1 cellular context compared by ENCODE assay signal in the genomic region with DNA sequence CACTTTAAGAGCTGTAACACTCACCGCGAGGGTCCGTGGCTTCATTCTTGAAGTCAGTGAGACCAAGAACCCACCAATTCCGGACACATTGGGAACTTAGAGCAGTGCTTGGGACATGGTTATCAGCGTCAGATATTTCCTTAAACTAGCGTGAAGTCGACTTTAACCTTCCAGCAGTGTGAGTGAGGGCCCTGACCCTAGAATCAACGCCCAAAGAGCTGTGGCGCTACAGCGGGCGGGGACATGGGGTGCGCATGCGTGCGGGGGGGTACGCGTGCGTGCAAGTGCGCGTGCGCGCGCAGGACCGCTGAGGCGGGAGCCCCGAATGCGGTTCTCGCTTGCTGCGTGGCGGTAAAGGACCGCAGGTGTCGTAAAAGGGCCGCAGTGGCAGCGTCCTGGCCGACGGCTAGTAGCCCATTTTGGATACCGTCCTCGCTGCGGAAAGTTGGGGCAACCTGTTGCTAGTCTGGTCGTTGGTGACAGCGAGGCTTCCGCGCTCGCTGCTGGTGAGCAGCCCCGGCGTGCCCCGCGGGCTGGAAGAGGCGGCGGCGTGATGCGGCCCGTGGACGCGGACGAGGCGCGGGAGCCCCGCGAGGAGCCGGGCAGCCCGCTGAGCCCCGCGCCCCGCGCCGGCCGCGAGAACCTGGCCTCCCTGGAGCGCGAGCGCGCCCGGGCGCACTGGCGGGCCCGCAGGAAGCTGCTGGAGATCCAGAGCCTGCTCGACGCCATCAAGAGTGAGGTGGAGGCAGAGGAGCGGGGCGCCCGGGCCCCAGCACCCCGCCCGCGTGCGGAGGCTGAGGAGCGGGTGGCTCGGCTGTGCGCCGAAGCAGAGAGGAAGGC.
TF ChIP-seq lines count a peak whose summit lies in the region.

No MANE protein-coding gene starts in this region.

TF ChIP-seq in HepG2, 621 proteins besides CTCF, POLR2A, EP300 and RAD21 (continued from another document and continues in another):
- TF ChIP-seq, protein P1, sequence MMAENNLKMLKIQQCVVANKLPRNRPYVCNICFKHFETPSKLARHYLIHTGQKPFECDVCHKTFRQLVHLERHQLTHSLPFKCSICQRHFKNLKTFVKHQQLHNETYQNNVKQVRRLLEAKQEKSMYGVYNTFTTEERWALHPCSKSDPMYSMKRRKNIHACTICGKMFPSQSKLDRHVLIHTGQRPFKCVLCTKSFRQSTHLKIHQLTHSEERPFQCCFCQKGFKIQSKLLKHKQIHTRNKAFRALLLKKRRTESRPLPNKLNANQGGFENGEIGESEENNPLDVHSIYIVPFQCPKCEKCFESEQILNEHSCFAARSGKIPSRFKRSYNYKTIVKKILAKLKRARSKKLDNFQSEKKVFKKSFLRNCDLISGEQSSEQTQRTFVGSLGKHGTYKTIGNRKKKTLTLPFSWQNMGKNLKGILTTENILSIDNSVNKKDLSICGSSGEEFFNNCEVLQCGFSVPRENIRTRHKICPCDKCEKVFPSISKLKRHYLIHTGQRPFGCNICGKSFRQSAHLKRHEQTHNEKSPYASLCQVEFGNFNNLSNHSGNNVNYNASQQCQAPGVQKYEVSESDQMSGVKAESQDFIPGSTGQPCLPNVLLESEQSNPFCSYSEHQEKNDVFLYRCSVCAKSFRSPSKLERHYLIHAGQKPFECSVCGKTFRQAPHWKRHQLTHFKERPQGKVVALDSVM (CRISPR knock-in tag; IDR thresholded peaks at IDR 0.05): no peak
- TF ChIP-seq, protein P2, sequence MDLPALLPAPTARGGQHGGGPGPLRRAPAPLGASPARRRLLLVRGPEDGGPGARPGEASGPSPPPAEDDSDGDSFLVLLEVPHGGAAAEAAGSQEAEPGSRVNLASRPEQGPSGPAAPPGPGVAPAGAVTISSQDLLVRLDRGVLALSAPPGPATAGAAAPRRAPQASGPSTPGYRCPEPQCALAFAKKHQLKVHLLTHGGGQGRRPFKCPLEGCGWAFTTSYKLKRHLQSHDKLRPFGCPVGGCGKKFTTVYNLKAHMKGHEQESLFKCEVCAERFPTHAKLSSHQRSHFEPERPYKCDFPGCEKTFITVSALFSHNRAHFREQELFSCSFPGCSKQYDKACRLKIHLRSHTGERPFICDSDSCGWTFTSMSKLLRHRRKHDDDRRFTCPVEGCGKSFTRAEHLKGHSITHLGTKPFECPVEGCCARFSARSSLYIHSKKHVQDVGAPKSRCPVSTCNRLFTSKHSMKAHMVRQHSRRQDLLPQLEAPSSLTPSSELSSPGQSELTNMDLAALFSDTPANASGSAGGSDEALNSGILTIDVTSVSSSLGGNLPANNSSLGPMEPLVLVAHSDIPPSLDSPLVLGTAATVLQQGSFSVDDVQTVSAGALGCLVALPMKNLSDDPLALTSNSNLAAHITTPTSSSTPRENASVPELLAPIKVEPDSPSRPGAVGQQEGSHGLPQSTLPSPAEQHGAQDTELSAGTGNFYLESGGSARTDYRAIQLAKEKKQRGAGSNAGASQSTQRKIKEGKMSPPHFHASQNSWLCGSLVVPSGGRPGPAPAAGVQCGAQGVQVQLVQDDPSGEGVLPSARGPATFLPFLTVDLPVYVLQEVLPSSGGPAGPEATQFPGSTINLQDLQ (CRISPR knock-in tag; IDR thresholded peaks at IDR 0.05): peak; percentile 30; the same call in 1 of the 2 replicates
- TF ChIP-seq MTF1 (CRISPR knock-in tag; IDR thresholded peaks at IDR 0.05) (no peak), ZSCAN12 (CRISPR knock-in tag; IDR thresholded peaks at IDR 0.05) (no peak), TFE3 (CRISPR knock-in tag; IDR thresholded peaks at IDR 0.05) (peak; percentile 71), PPARG (CRISPR knock-in tag; conservative IDR thresholded peaks at IDR 0.05) (peak; percentile 52; the same call in 1 of the 2 replicates), ZNF768 (CRISPR knock-in tag; IDR thresholded peaks at IDR 0.05) (no peak; the same call in 1 of the 2 replicates), ZNF317 (CRISPR knock-in tag; IDR thresholded peaks at IDR 0.05) (no peak; the same call in 1 of the 2 replicates), ZNF329 (CRISPR knock-in tag; IDR thresholded peaks at IDR 0.05; ENCODE audit: low read depth) (no peak; the same call in 1 of the 2 replicates), XBP1 (CRISPR knock-in tag; IDR thresholded peaks at IDR 0.05) (no peak), NFIC (IDR thresholded peaks at IDR 0.05; ENCODE audit: low read length) (no peak), PCBP2 (optimal IDR thresholded peaks at IDR 0.05; ENCODE audit: low read depth, low read length, poor library complexity, severe bottlenecking) (no peak), SRSF4 (IDR thresholded peaks at IDR 0.05; ENCODE audit: low read depth, low read length, poor library complexity, severe bottlenecking) (no peak), NR2C2 (CRISPR knock-in tag; IDR thresholded peaks at IDR 0.05; ENCODE audit: borderline replicate concordance) (peak; percentile 54), TOE1 (CRISPR knock-in tag; IDR thresholded peaks at IDR 0.05) (no peak; the same call in 1 of the 2 replicates), MAFF (IDR thresholded peaks at IDR 0.05; ENCODE audit: low read depth, low read length) (no peak), ZNF629 (CRISPR knock-in tag; conservative IDR thresholded peaks at IDR 0.05) (peak; percentile 57), ZNF432 (CRISPR knock-in tag; IDR thresholded peaks at IDR 0.05; ENCODE audit: borderline replicate concordance) (no peak), ZNF563 (CRISPR knock-in tag; IDR thresholded peaks at IDR 0.05) (peak; percentile 89), THAP8 (CRISPR knock-in tag; IDR thresholded peaks at IDR 0.05; ENCODE audit: borderline replicate concordance) (no peak), ZNF672 (CRISPR knock-in tag; IDR thresholded peaks at IDR 0.05) (no peak), NONO (IDR thresholded peaks at IDR 0.05) (no peak), NONO (CRISPR knock-in tag; conservative IDR thresholded peaks at IDR 0.05) (peak; percentile 81; the same call in 1 of the 2 replicates), TFAP4 (IDR thresholded peaks at IDR 0.05; ENCODE audit: borderline replicate concordance, low read depth) (peak; percentile 30; the same call in 1 of the 2 replicates), ISL2 (CRISPR knock-in tag; IDR thresholded peaks at IDR 0.05) (no peak), AHR (CRISPR knock-in tag; IDR thresholded peaks at IDR 0.05) (peak; percentile 69; the same call in 1 of the 2 replicates)
- TF ChIP-seq, protein P3, sequence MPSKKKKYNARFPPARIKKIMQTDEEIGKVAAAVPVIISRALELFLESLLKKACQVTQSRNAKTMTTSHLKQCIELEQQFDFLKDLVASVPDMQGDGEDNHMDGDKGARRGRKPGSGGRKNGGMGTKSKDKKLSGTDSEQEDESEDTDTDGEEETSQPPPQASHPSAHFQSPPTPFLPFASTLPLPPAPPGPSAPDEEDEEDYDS (CRISPR knock-in tag; IDR thresholded peaks at IDR 0.05): peak; percentile 70
- TF ChIP-seq, protein P4, sequence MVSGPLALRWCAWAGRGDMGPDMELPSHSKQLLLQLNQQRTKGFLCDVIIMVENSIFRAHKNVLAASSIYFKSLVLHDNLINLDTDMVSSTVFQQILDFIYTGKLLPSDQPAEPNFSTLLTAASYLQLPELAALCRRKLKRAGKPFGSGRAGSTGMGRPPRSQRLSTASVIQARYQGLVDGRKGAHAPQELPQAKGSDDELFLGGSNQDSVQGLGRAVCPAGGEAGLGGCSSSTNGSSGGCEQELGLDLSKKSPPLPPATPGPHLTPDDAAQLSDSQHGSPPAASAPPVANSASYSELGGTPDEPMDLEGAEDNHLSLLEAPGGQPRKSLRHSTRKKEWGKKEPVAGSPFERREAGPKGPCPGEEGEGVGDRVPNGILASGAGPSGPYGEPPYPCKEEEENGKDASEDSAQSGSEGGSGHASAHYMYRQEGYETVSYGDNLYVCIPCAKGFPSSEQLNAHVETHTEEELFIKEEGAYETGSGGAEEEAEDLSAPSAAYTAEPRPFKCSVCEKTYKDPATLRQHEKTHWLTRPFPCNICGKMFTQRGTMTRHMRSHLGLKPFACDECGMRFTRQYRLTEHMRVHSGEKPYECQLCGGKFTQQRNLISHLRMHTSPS (CRISPR knock-in tag; IDR thresholded peaks at IDR 0.05; ENCODE audit: low read depth): peak; percentile 35; the same call in 1 of the 2 replicates
- TF ChIP-seq, protein P5, sequence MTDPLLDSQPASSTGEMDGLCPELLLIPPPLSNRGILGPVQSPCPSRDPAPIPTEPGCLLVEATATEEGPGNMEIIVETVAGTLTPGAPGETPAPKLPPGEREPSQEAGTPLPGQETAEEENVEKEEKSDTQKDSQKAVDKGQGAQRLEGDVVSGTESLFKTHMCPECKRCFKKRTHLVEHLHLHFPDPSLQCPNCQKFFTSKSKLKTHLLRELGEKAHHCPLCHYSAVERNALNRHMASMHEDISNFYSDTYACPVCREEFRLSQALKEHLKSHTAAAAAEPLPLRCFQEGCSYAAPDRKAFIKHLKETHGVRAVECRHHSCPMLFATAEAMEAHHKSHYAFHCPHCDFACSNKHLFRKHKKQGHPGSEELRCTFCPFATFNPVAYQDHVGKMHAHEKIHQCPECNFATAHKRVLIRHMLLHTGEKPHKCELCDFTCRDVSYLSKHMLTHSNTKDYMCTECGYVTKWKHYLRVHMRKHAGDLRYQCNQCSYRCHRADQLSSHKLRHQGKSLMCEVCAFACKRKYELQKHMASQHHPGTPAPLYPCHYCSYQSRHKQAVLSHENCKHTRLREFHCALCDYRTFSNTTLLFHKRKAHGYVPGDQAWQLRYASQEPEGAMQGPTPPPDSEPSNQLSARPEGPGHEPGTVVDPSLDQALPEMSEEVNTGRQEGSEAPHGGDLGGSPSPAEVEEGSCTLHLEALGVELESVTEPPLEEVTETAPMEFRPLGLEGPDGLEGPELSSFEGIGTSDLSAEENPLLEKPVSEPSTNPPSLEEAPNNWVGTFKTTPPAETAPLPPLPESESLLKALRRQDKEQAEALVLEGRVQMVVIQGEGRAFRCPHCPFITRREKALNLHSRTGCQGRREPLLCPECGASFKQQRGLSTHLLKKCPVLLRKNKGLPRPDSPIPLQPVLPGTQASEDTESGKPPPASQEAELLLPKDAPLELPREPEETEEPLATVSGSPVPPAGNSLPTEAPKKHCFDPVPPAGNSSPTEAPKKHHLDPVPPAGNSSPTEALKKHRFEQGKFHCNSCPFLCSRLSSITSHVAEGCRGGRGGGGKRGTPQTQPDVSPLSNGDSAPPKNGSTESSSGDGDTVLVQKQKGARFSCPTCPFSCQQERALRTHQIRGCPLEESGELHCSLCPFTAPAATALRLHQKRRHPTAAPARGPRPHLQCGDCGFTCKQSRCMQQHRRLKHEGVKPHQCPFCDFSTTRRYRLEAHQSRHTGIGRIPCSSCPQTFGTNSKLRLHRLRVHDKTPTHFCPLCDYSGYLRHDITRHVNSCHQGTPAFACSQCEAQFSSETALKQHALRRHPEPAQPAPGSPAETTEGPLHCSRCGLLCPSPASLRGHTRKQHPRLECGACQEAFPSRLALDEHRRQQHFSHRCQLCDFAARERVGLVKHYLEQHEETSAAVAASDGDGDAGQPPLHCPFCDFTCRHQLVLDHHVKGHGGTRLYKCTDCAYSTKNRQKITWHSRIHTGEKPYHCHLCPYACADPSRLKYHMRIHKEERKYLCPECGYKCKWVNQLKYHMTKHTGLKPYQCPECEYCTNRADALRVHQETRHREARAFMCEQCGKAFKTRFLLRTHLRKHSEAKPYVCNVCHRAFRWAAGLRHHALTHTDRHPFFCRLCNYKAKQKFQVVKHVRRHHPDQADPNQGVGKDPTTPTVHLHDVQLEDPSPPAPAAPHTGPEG (CRISPR knock-in tag; IDR thresholded peaks at IDR 0.05): peak; percentile 46; the same call in 1 of the 2 replicates
- TF ChIP-seq, protein P6, sequence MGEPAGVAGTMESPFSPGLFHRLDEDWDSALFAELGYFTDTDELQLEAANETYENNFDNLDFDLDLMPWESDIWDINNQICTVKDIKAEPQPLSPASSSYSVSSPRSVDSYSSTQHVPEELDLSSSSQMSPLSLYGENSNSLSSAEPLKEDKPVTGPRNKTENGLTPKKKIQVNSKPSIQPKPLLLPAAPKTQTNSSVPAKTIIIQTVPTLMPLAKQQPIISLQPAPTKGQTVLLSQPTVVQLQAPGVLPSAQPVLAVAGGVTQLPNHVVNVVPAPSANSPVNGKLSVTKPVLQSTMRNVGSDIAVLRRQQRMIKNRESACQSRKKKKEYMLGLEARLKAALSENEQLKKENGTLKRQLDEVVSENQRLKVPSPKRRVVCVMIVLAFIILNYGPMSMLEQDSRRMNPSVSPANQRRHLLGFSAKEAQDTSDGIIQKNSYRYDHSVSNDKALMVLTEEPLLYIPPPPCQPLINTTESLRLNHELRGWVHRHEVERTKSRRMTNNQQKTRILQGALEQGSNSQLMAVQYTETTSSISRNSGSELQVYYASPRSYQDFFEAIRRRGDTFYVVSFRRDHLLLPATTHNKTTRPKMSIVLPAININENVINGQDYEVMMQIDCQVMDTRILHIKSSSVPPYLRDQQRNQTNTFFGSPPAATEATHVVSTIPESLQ (CRISPR knock-in tag; conservative IDR thresholded peaks at IDR 0.05): 0 out of 2 replicates have a peak, but pooled peaks have one; percentile 38
- TF ChIP-seq, protein P7, sequence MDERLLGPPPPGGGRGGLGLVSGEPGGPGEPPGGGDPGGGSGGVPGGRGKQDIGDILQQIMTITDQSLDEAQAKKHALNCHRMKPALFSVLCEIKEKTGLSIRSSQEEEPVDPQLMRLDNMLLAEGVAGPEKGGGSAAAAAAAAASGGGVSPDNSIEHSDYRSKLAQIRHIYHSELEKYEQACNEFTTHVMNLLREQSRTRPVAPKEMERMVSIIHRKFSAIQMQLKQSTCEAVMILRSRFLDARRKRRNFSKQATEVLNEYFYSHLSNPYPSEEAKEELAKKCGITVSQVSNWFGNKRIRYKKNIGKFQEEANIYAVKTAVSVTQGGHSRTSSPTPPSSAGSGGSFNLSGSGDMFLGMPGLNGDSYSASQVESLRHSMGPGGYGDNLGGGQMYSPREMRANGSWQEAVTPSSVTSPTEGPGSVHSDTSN (CRISPR knock-in tag; IDR thresholded peaks at IDR 0.05): no peak
